1 cellular context compared by ENCODE assay signal in genomic region chr17:51257150-51258081, GRCh38.
TF ChIP-seq lines count a peak whose summit lies in the region.

No MANE protein-coding gene starts in this region.

TF ChIP-seq in HCT116, 20 proteins besides CTCF, POLR2A, EP300 and RAD21:
- TF ChIP-seq SIN3A (IDR thresholded peaks at IDR 0.05; ENCODE audit: low read depth), result no peak
- TF ChIP-seq POLR2AphosphoS5 (IDR thresholded peaks at IDR 0.05; ENCODE audit: low read depth, low read length), result no peak
- TF ChIP-seq ZNF274 (IDR thresholded peaks at IDR 0.05; ENCODE audit: low read depth, low read length), result no peak
- TF ChIP-seq, protein P1, sequence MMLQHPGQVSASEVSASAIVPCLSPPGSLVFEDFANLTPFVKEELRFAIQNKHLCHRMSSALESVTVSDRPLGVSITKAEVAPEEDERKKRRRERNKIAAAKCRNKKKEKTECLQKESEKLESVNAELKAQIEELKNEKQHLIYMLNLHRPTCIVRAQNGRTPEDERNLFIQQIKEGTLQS (IDR thresholded peaks at IDR 0.05), result no peak
- no peak for TF ChIP-seq YY1 (IDR thresholded peaks at IDR 0.05; ENCODE audit: extremely low read depth, insufficient replicate concordance, low read depth, low read length)
- TF ChIP-seq, protein P2, sequence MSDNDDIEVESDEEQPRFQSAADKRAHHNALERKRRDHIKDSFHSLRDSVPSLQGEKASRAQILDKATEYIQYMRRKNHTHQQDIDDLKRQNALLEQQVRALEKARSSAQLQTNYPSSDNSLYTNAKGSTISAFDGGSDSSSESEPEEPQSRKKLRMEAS (IDR thresholded peaks at IDR 0.05), result no peak
